In genomic region chr4:68077737-68078136, GRCh38 we compare ENCODE assay signal across 15 cellular contexts. TPM values are rescaled to one million over a fixed set of nuclear protein-coding genes. Genes with fewer than 3 reads are reported as not detected.
DNase-seq lines count a peak whose midpoint lies in the region; ATAC-seq lines count a peak whose summit lies in the region.
"Had no signal": no experiment of that assay in that cellular context is flagged by ENCODE, and none has a peak within 500 bp of the region (broad histone marks: within the 10 kb centered on the region; RNA-seq: fewer than 3 reads in every experiment).

No MANE protein-coding gene starts in this region.

- no peaks in the 10 kb centered on the region for H3K79me2 ChIP-seq in Karpas-422 (ENCODE audit: low read length)

- no peaks in the 10 kb centered on the region for H3K27me3 ChIP-seq in naive thymus-derived CD4-positive, alpha-beta T cell (ENCODE audit: control insufficient read depth in 2 of 2, insufficient read depth in 2 of 2, low read length in 2 of 2)
- H3K27me3 ChIP-seq in Karpas-422 (ENCODE audit: low read length) = no peaks in the 10 kb centered on the region

- H3K4me1 Mint-ChIP-seq in naive thymus-derived CD4-positive, alpha-beta T cell = no peaks in the 10 kb centered on the region
- H3K4me1 Mint-ChIP-seq in stimulated activated memory B cell treated with anti-CD40 and anti-IgM and Interleukin-4, amounts not matched to agents 10 μg/mL and 1 μg/mL and 100 μg/mL, for 72 hours = no peaks in the 10 kb centered on the region
- H3K4me1 Mint-ChIP-seq: CD14-positive monocyte; CD8-positive, alpha-beta memory T cell had no signal

- H3K36me3 Mint-ChIP-seq in naive thymus-derived CD4-positive, alpha-beta T cell = no peaks in the 10 kb centered on the region
- H3K36me3 Mint-ChIP-seq in stimulated activated memory B cell treated with anti-CD40 and anti-IgM and Interleukin-4, amounts not matched to agents 10 μg/mL and 1 μg/mL and 100 μg/mL, for 72 hours = no peaks in the 10 kb centered on the region
- H3K36me3 Mint-ChIP-seq: CD14-positive monocyte; CD8-positive, alpha-beta memory T cell had no signal

- H3K27ac Mint-ChIP-seq in naive thymus-derived CD4-positive, alpha-beta T cell = no peak overlapping the region
- H3K27ac Mint-ChIP-seq in stimulated activated memory B cell treated with anti-CD40 and anti-IgM and Interleukin-4, amounts not matched to agents 10 μg/mL and 1 μg/mL and 100 μg/mL, for 72 hours = no peak overlapping the region
- H3K27ac Mint-ChIP-seq: CD14-positive monocyte; CD8-positive, alpha-beta memory T cell had no signal

- H2AFZ ChIP-seq in Karpas-422 (ENCODE audit: low read length) = no peak overlapping the region
- H2AFZ ChIP-seq: GM23248 had no signal

- no peaks in the 10 kb centered on the region for H3K9me3 ChIP-seq in naive thymus-derived CD4-positive, alpha-beta T cell (ENCODE audit: control insufficient read depth in 2 of 3, low read length in 3 of 3)
- H3K9me3 ChIP-seq in Karpas-422 (ENCODE audit: low read length) = no peaks in the 10 kb centered on the region
- H3K9me3 ChIP-seq: Caco-2 had no signal

- DNase-seq in G401 (ENCODE audit: low spot score) (peak; percentile 17), cerebellar cortex (ENCODE audit: low spot score) (peak; percentile 14), Karpas-422 (no peak), NCI-H345 treated with DMSO at 0.1 percent for 48 hours (lab: John Stamatoyannopoulos, UW; ENCODE audit: unreplicated experiment) (no peak)
- DNase-seq in naive thymus-derived CD4-positive, alpha-beta T cell = no peak
- DNase-seq: Caco-2; CD8-positive, alpha-beta memory T cell; GM23248 had no signal

- H3K4me3 ChIP-seq in naive thymus-derived CD4-positive, alpha-beta T cell (ENCODE audit: low read length) = no peak overlapping the region
- H3K4me3 ChIP-seq in Karpas-422 (ENCODE audit: low read length) = no peak overlapping the region
- H3K4me3 ChIP-seq: GM12878, GM23248 had no signal

- H3K4me3 Mint-ChIP-seq in naive thymus-derived CD4-positive, alpha-beta T cell = no peak overlapping the region
- no peak overlapping the region for H3K4me3 Mint-ChIP-seq in stimulated activated memory B cell treated with anti-CD40 and anti-IgM and Interleukin-4, amounts not matched to agents 10 μg/mL and 1 μg/mL and 100 μg/mL, for 72 hours
- H3K4me3 Mint-ChIP-seq: CD14-positive monocyte; CD8-positive, alpha-beta memory T cell had no signal

- no peaks in the 10 kb centered on the region for H4K20me1 ChIP-seq in Karpas-422 (ENCODE audit: insufficient read depth, low read depth, low read length)

- H3K9ac ChIP-seq in Karpas-422 (ENCODE audit: low read length) = no peak overlapping the region
- H3K9ac ChIP-seq: GM23248 had no signal

- H3K9me3 Mint-ChIP-seq in naive thymus-derived CD4-positive, alpha-beta T cell = peaks cover 0 to 11% (median 0%) of the 10 kb centered on the region in 11 donors
- H3K9me3 Mint-ChIP-seq in stimulated activated memory B cell treated with anti-CD40 and anti-IgM and Interleukin-4, amounts not matched to agents 10 μg/mL and 1 μg/mL and 100 μg/mL, for 72 hours = no peaks in the 10 kb centered on the region
- H3K9me3 Mint-ChIP-seq: CD8-positive, alpha-beta memory T cell had no signal

- no peaks in the 10 kb centered on the region for H3K4me1 ChIP-seq in naive thymus-derived CD4-positive, alpha-beta T cell (ENCODE audit: control insufficient read depth in 2 of 2, insufficient read depth in 2 of 2, low read length in 2 of 2)
- no peaks in the 10 kb centered on the region for H3K4me1 ChIP-seq in Karpas-422 (ENCODE audit: low read length)
- H3K4me1 ChIP-seq: Caco-2 had no signal

- CTCF ChIA-PET in naive thymus-derived CD4-positive, alpha-beta T cell (lab: Charles Lee) = no interaction called here

- peak; percentile 8 for ATAC-seq in naive thymus-derived CD4-positive, alpha-beta T cell
- ATAC-seq in stimulated activated memory B cell treated with anti-CD40 and anti-IgM and Interleukin-4, amounts not matched to agents 10 μg/mL and 1 μg/mL and 100 μg/mL, for 72 hours = peak; percentile 9
- ATAC-seq: GM12878, HCT116, HepG2 had no signal

- peaks cover 0 to 7% (median 5%) of the 10 kb centered on the region in 5 donors for H3K27me3 Mint-ChIP-seq in naive thymus-derived CD4-positive, alpha-beta T cell
- no peaks in the 10 kb centered on the region for H3K27me3 Mint-ChIP-seq in stimulated activated memory B cell treated with anti-CD40 and anti-IgM and Interleukin-4, amounts not matched to agents 10 μg/mL and 1 μg/mL and 100 μg/mL, for 72 hours

- in situ Hi-C loops in G401 (cut with HindIII; ENCODE audit: low sequenced_read_pairs) = no loop called here

- H3K9me2 ChIP-seq in Karpas-422 (replicated peaks; ENCODE audit: insufficient read depth, low read length) = no peaks in the 10 kb centered on the region

- no peak overlapping the region for H3K4me2 ChIP-seq in Karpas-422 (ENCODE audit: low read depth, low read length, poor library complexity, severe bottlenecking)

- no peaks in the 10 kb centered on the region for H3K36me3 ChIP-seq in naive thymus-derived CD4-positive, alpha-beta T cell (ENCODE audit: control insufficient read depth in 2 of 3, insufficient read depth in 3 of 3, low read length in 3 of 3)
- no peaks in the 10 kb centered on the region for H3K36me3 ChIP-seq in Karpas-422 (ENCODE audit: insufficient read depth, low read length)

- POLR2A ChIA-PET in naive thymus-derived CD4-positive, alpha-beta T cell (lab: Charles Lee) = no interaction called here

- intact Hi-C loops in naive thymus-derived CD4-positive, alpha-beta T cell (cut with micrococcal nuclease) = no loop called here

- H3K27ac ChIP-seq in naive thymus-derived CD4-positive, alpha-beta T cell (ENCODE audit: low read depth, low read length) = no peak overlapping the region
- no peak overlapping the region for H3K27ac ChIP-seq in Karpas-422 (ENCODE audit: low read length)
- H3K27ac ChIP-seq: GM23248 had no signal

RNA-seq across cellular contexts. Expression of gene TMPRSS11F, which starts 51.9 kb away (rescaled TPM):
- not detected in 2 replicates for total RNA-seq in G401 (2014; rRNA removed; shearing (Covaris generic))
- not detected for total RNA-seq in naive thymus-derived CD4-positive, alpha-beta T cell
- polyA plus RNA-seq in naive thymus-derived CD4-positive, alpha-beta T cell = not detected
- total RNA-seq in Karpas-422 (2014; rRNA removed; shearing (Covaris generic); ENCODE audit: low replicate concordance) = not detected in 2 replicates
- total RNA-seq: A673; Caco-2; CD8-positive, alpha-beta memory T cell; GM12878; GM23248; HepG2 had no signal
- polyA plus RNA-seq: BJ; CD14-positive monocyte; CD8-positive, alpha-beta memory T cell; GM12878; GM23248; HepG2 had no signal

Comparison
In these comparisons a context has a peak if more than half of its experiments do, and no peak if none do; other contexts are left out.
1. DNase-seq: peak in G401 (single experiment) and cerebellar cortex (single experiment); none in naive thymus-derived CD4-positive, alpha-beta T cell (0 of 9), Karpas-422 (single experiment) and NCI-H345 treated with DMSO at 0.1 percent for 48 hours (single experiment).